In the genomic region with DNA sequence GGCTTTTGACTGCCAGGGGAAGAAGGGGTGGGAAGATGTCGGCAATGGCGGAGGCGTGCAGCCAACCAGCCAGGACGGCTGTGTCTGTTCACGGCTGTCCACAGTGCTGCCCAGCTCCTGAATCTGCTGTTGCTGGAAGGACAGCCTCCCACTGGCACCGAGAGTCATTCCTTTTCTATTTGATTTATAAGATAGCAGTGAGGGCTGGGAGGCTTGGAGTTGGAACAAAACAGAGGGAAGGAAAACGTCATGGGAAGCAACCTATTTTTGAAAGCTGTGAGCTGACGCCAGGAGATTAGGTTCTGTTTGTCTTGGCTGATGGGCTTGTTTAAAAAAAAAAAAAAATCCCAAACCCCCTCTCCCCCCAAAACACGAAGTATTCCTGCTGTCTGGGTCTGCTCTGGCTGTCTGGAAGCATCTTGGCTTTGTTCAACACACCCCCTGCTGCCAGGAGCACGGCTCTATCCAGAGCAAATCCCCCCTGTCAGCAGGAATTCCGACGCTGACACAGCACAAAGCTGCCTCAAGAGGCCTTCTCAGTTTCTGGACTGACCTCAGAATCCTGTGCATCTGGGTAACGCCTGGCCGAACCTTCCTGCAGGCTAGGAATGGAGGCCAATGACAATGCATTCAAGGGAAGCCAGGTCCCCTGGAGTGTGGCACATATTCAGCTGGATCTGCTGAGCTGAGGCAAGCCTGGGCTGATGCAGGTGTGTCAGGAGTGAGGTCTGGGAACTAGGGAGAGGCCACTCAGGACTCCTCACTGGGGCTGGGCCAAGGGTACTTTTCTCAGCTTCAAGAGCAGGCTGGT, we compare ENCODE assay signal across 1 cellular context.
TF ChIP-seq lines count a peak whose summit lies in the region.

No MANE protein-coding gene starts in this region.

TF ChIP-seq in GM23338, 12 proteins besides CTCF, POLR2A, EP300 and RAD21:
- TF ChIP-seq ETS1 (IDR thresholded peaks at IDR 0.05) (no peak), CREB1 (CRISPR knock-in tag; IDR thresholded peaks at IDR 0.05; ENCODE audit: low read depth) (no peak), EZH2phosphoT487 (IDR thresholded peaks at IDR 0.05; ENCODE audit: unreplicated experiment) (no peak), JUNB (IDR thresholded peaks at IDR 0.05; ENCODE audit: unreplicated experiment) (no peak), STAT1 (IDR thresholded peaks at IDR 0.05; ENCODE audit: unreplicated experiment) (no peak), EZH2 (IDR thresholded peaks at IDR 0.05; ENCODE audit: low read depth, unreplicated experiment) (no peak), ZNF462 (CRISPR knock-in tag; IDR thresholded peaks at IDR 0.05) (no peak), REST (IDR thresholded peaks at IDR 0.05; ENCODE audit: unreplicated experiment) (no peak), ZNF114 (CRISPR knock-in tag; IDR thresholded peaks at IDR 0.05) (no peak), ZNF331 (CRISPR knock-in tag; IDR thresholded peaks at IDR 0.05; ENCODE audit: low read depth) (no peak), NANOG (IDR thresholded peaks at IDR 0.05; ENCODE audit: borderline replicate concordance) (no peak)
TF ChIP-seq in GM23338: peak in this region for 0.
